In genomic region chr1:95018602-95019369, GRCh38 we compare ENCODE assay signal across 14 cellular contexts. TPM values are rescaled to one million over a fixed set of nuclear protein-coding genes. Genes with fewer than 3 reads are reported as not detected.
DNase-seq lines count a peak whose midpoint lies in the region; ATAC-seq, FAIRE-seq and TF ChIP-seq lines count a peak whose summit lies in the region.
"Had no signal": no experiment of that assay in that cellular context is flagged by ENCODE, and none has a peak within 500 bp of the region (broad histone marks: within the 10 kb centered on the region; RNA-seq: fewer than 3 reads in every experiment).

No MANE protein-coding gene starts in this region.

- in situ Hi-C loops in K562 (cut with MboI): no loop called here

- no peak for TF ChIP-seq POLR2A in K562 (conservative IDR thresholded peaks at IDR 0.05)

- intact Hi-C loops in K562 (cut with micrococcal nuclease): no loop called here
- intact Hi-C loops in psoas muscle (cut with DNase I): no loop called here

- H3K36me3 ChIP-seq in K562 (ENCODE audit: control insufficient read depth, insufficient read depth, low read length): no peaks in the 10 kb centered on the region
- H3K36me3 ChIP-seq in psoas muscle (ENCODE audit: insufficient read depth in 1 of 2, low read depth in 1 of 2): no peaks in the 10 kb centered on the region
- H3K36me3 ChIP-seq: neural progenitor cell, spleen, tibial artery had no signal

- FAIRE-seq in K562 (lab: Jason Lieb, UNC) (no peak), urothelium cell line (lab: Jason Lieb, UNC) (no peak)

- no peaks in the 10 kb centered on the region for H4K20me1 ChIP-seq in K562 (replicated peaks; ENCODE audit: control insufficient read depth, insufficient read depth, low read length)

- peak; percentile 32 for DNase-seq in DMS53 (lab: John Stamatoyannopoulos, UW)
- DNase-seq in DMS53 treated with DMSO at 0.1 percent for 48 hours (lab: John Stamatoyannopoulos, UW; ENCODE audit: unreplicated experiment): no peak
- no peak for DNase-seq in K562 (ENCODE audit: extremely low read depth in 1 of 4, low spot score in 3 of 4)
- peak; percentile 74 for DNase-seq in kidney glomerular epithelial cell (lab: John Stamatoyannopoulos, UW)
- DNase-seq in urothelium cell line (ENCODE audit: low spot score): peak; percentile 56
- DNase-seq in psoas muscle: no peak
- no peak for DNase-seq in HEK293T (ENCODE audit: extremely low spot score)
- DNase-seq: 8988T, activated gamma-delta T cell treated with Interleukin-2 at 50 U/mL for 16 hours, NCI-H345, spleen, tibial artery had no signal

- H3K27me3 ChIP-seq in K562 (ENCODE audit: control insufficient read depth in 2 of 2, insufficient read depth in 2 of 2, low read length in 2 of 2) (no peaks in the 10 kb centered on the region), psoas muscle (ENCODE audit: insufficient read depth in 3 of 3, low read length in 2 of 3) (no peaks in the 10 kb centered on the region)
- H3K27me3 ChIP-seq: neural progenitor cell, spleen, tibial artery had no signal

- no peaks in the 10 kb centered on the region for H3K79me2 ChIP-seq in K562 (ENCODE audit: control insufficient read depth, insufficient read depth, low read length)

- H3K9ac ChIP-seq in K562 (ENCODE audit: insufficient read depth in 1 of 2, low read depth in 2 of 2, low read length in 2 of 2): no peak overlapping the region
- H3K9ac ChIP-seq: neural progenitor cell had no signal

- H3K4me1 ChIP-seq in K562 (replicated peaks in 1 of 2; ENCODE audit: control insufficient read depth in 2 of 2, insufficient read depth in 2 of 2, low read length in 2 of 2) (no peaks in the 10 kb centered on the region), psoas muscle (peaks cover 7% of the 10 kb centered on the region)

- H3K9me3 ChIP-seq in K562 (replicated peaks; ENCODE audit: control insufficient read depth, insufficient read depth, low read depth, low read length) (no peaks in the 10 kb centered on the region), psoas muscle (no peaks in the 10 kb centered on the region)
- H3K9me3 ChIP-seq: spleen, tibial artery had no signal

- no peak overlapping the region for H2AFZ ChIP-seq in K562 (ENCODE audit: low read depth, low read length)
- H2AFZ ChIP-seq: neural progenitor cell had no signal

- no peak for TF ChIP-seq CTCF in K562 (IDR thresholded peaks at IDR 0.05 in 2 of 3, conservative IDR thresholded peaks at IDR 0.05 in 1 of 3; ENCODE audit: insufficient read depth in 2 of 3, low read depth in 1 of 3, low read length in 3 of 3)
- TF ChIP-seq CTCF in psoas muscle (IDR thresholded peaks at IDR 0.05): no peak

- WGBS in K562 (ENCODE audit: insufficient coverage, low coverage, missing lambda C conversion rate): 0% methylated on average over 1 of the region's 1 CpG
- 56 to 87% (median 62%) methylated on average over 1 of the region's 1 CpG for WGBS in psoas muscle, 3 donors

- TF ChIP-seq RAD21 in K562 (CRISPR knock-in tag; conservative IDR thresholded peaks at IDR 0.05 in 1 of 2, IDR thresholded peaks at IDR 0.05 in 1 of 2): no peak

- H3K4me2 ChIP-seq in K562 (ENCODE audit: insufficient read depth, low read length): no peak overlapping the region
- H3K4me2 ChIP-seq: neural progenitor cell had no signal

- ATAC-seq in K562: no peak
- ATAC-seq in psoas muscle: no peak
- ATAC-seq in HG02938 (IDR thresholded peaks at IDR 0.05; ENCODE audit: unreplicated experiment): no peak

- no peak for TF ChIP-seq EP300 in K562 (IDR thresholded peaks at IDR 0.05; ENCODE audit: low read length)

- no TSS peak for BruUV-seq in K562 (replicated peaks; lab: Mats Ljungman, UMichigan)

- POLR2A ChIA-PET in K562 (lab: Yijun Ruan, JAX): no interaction called here
- POLR2A ChIA-PET in HEK293T (lab: Yijun Ruan, JAX): no interaction called here

- H3K9me1 ChIP-seq in K562 (ENCODE audit: control insufficient read depth, insufficient read depth, low read length): no peaks in the 10 kb centered on the region

- CTCF ChIA-PET in K562 (lab: Yijun Ruan, JAX; ENCODE audit: low intra/inter-chr PET ratio): no interaction called here
- CTCF ChIA-PET in HEK293T (lab: Yijun Ruan, JAX): no interaction called here

- H3K4me3 ChIP-seq in K562: no peak overlapping the region
- no peak overlapping the region for H3K4me3 ChIP-seq in psoas muscle
- H3K4me3 ChIP-seq: neural progenitor cell, spleen, tibial artery had no signal

- H3K27ac ChIP-seq in K562 (ENCODE audit: extremely low read depth, low read depth, low read length): no peak overlapping the region
- H3K27ac ChIP-seq in psoas muscle: no peak overlapping the region
- H3K27ac ChIP-seq: neural progenitor cell, spleen, tibial artery had no signal

TF ChIP-seq in K562, 482 proteins besides CTCF, POLR2A, EP300 and RAD21:
- TF ChIP-seq CBFA2T2 (conservative IDR thresholded peaks at IDR 0.05) (0 out of 2 replicates have a peak, but pooled peaks have one; percentile 7), ZNF280B (CRISPR knock-in tag; IDR thresholded peaks at IDR 0.05) (no peak), PCBP2 (IDR thresholded peaks at IDR 0.05; ENCODE audit: low read depth, low read length, poor library complexity, severe bottlenecking) (no peak), CBFA2T3 (IDR thresholded peaks at IDR 0.05) (peak; percentile 42), ZNF316 (IDR thresholded peaks at IDR 0.05) (0 out of 2 replicates have a peak, but pooled peaks have one; percentile 7), KDM1A (IDR thresholded peaks at IDR 0.05) (0 out of 4 replicates have a peak, but pooled peaks of 1 of the 2 experiments have one; percentile 29)

TF ChIP-seq in HEK293T, 16 proteins besides CTCF, POLR2A, EP300 and RAD21:
- TF ChIP-seq FOXA1 (IDR thresholded peaks at IDR 0.05): no peak
- TF ChIP-seq NFRKB (IDR thresholded peaks at IDR 0.05): no peak
- TF ChIP-seq ZNF384 (IDR thresholded peaks at IDR 0.05): no peak
- TF ChIP-seq SUZ12 (IDR thresholded peaks at IDR 0.05): no peak
- TF ChIP-seq SP1 (IDR thresholded peaks at IDR 0.05): no peak
- no peak for TF ChIP-seq BHLHE40 (IDR thresholded peaks at IDR 0.05; ENCODE audit: borderline replicate concordance)

RNA-seq across cellular contexts. Expression of gene ALG14, which starts 54.0 kb away (rescaled TPM):
- 1.6 and 2.1 TPM in 2 replicates for total RNA-seq in K562 (2011; cell fraction: chromatin; rRNA removed; ENCODE audit: low replicate concordance)
- total RNA-seq in K562 (2011; cell fraction: nucleolus; rRNA removed): 1.2 and 3.7 TPM in 2 replicates
- total RNA-seq in K562 (2011; cell fraction: nucleoplasm; rRNA removed): 3.2 and 4.2 TPM in 2 replicates
- total RNA-seq in K562 (2014; rRNA removed): 1.8 and 2.8 TPM in 2 replicates
- 3.9 and 6.8 TPM in 2 replicates for total RNA-seq in K562 (2014; rRNA removed; fragmentation: Illumina TruSeq; extraction: Trizol)
- total RNA-seq in K562 (2015; rRNA removed; fragmentation: Illumina TruSeq; extraction: Trizol): 2.6 and 3.3 TPM in 2 replicates
- total RNA-seq in K562 (2021): 6.1 and 8.6 TPM in 2 replicates
- polyA plus RNA-seq in K562 (2011; rRNA removed): 2.8 and 2.9 TPM in 2 replicates
- 1.3 and 2.0 TPM in 2 replicates for polyA plus RNA-seq in K562 (2011; cell fraction: cytosol; rRNA removed)
- 0.94 and 1.3 TPM in 2 replicates for polyA plus RNA-seq in K562 (2011; cell fraction: nucleus; rRNA removed)
- polyA plus RNA-seq in K562 (2012): 3.3 and 4.6 TPM in 2 replicates
- 4.7 and 4.9 TPM in 2 replicates for polyA plus RNA-seq in K562 (2014; fragmentation: Illumina TruSeq; extraction: Trizol)
- polyA plus RNA-seq in K562 (2014; fragmentation: Nextera tagmentation; extraction: Ambion mirVana): 10 to 100 TPM; 14.9 to 16.2 TPM
- 2.2 and 2.8 TPM in 2 replicates for polyA plus RNA-seq in K562 (2014; rRNA removed)
- 1.6 and 2.0 TPM in 2 replicates for polyA minus RNA-seq in K562 (2011; rRNA and poly(A)+ RNA removed)
- polyA minus RNA-seq in K562 (2011; cell fraction: cytosol; rRNA and poly(A)+ RNA removed): 1.4 and 12.8 TPM in 2 replicates
- 1.5 and 4.4 TPM in 2 replicates for polyA minus RNA-seq in K562 (2011; cell fraction: nucleus; rRNA and poly(A)+ RNA removed)
- 1 to 10 TPM; 1.8 to 2.7 (median 2.4) TPM for total RNA-seq in psoas muscle
- polyA plus RNA-seq in psoas muscle: 1 to 10 TPM in 1 of 3 donors, under 1 TPM in 2; 0.48 to 2.1 (median 0.95) TPM

Comparison
In these comparisons a context has a peak if more than half of its experiments do, and no peak if none do; other contexts are left out.
1. DNase-seq: peak in DMS53 (single experiment), kidney glomerular epithelial cell (single experiment) and urothelium cell line (single experiment); none in DMS53 treated with DMSO at 0.1 percent for 48 hours (single experiment), K562 (0 of 4), psoas muscle (0 of 2) and HEK293T (single experiment).